In the genomic region with DNA sequence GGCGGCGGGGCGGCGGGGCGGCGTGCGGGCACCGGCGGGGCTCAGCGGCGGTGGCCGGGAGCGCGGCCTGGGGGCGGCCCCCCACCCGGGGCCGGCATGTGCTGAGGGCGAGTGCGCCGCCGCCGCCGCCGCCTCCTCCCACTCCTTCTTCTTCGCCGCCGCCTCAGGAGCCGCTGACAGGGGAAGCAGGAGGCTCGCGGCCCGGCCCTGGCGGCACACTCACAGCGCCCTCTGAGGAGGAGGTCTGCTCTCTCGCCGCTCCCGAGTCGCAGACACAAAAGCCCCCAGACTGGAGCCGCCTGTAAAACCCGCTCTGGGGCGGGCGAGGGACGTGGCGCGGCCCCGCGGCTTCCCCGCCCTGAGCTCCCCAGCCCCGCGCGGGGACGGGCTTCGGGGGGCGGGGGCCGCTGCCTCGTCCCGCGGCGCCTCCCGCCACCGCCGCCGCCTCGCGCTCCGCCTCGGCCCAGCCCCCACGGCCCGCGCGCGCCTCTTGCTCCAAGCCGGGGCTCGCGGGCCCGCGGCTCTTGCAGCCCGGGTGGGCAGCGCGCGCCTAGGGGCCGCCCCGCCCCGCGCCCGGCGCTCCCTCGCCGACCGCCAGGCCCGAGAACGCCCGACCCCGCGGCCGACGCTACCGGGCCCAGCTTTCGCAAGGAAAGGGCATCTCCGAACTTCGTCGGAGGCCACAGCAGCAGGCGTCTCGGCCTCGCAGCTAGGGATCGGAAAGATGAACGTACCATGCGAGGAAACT, we compare ENCODE assay signal across 8 cellular contexts. TPM values are rescaled to one million over a fixed set of nuclear protein-coding genes. Genes with fewer than 3 reads are reported as not detected.
DNase-seq lines count a peak whose midpoint lies in the region; ATAC-seq and TF ChIP-seq lines count a peak whose summit lies in the region.

A gene with protein sequence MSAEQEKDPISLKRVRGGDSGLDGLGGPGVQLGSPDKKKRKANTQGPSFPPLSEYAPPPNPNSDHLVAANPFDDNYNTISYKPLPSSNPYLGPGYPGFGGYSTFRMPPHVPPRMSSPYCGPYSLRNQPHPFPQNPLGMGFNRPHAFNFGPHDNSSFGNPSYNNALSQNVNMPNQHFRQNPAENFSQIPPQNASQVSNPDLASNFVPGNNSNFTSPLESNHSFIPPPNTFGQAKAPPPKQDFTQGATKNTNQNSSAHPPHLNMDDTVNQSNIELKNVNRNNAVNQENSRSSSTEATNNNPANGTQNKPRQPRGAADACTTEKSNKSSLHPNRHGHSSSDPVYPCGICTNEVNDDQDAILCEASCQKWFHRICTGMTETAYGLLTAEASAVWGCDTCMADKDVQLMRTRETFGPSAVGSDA (minus strand): TSS at position 276 of the 748 bp plus-strand sequence. CDS start 462 bp downstream, outside the sequence.

- ATAC-seq in SK-N-SH treated with all-trans-retinoic acid at 6 μM for 48 hours (peak; percentile 81), sciatic nerve (peak; percentile 84), HG03175 (IDR thresholded peaks at IDR 0.05; ENCODE audit: unreplicated experiment) (no peak)

- H3K9me3 ChIP-seq in A673 (ENCODE audit: low read depth, low read length, poor library complexity, severe bottlenecking), result no peaks in the 10 kb centered on the region

- peak within 1 kb of the TSS; percentile 27 for H3K27ac ChIP-seq in A673 (ENCODE audit: low read depth, low read length, poor library complexity, severe bottlenecking)

- H3K27me3 Mint-ChIP-seq in brain, result no peaks in the 10 kb centered on the region

- peaks cover 8% of the 10 kb centered on the region for H3K36me3 Mint-ChIP-seq in brain

- peak within 1 kb of the TSS; percentile 49 for H3K4me3 ChIP-seq in A673 (ENCODE audit: low read depth, low read length, poor library complexity, severe bottlenecking)
- peak within 1 kb of the TSS; percentile 52 for H3K4me3 ChIP-seq in iPS-11a (ENCODE audit: low read depth, low read length)

- peak within 1 kb of the TSS; percentile 84 to 94 (median 91) for H3K27ac Mint-ChIP-seq in brain

- peak; percentile 70 for DNase-seq in A673 (ENCODE audit: low spot score)
- peak; percentile 77 for DNase-seq in GM13977 (ENCODE audit: low spot score)
- peak; percentile 23 for DNase-seq in HPDE6-E6E7 (ENCODE audit: extremely low spot score)
- peak; percentile 71 for DNase-seq in sciatic nerve (ENCODE audit: low spot score)

- TF ChIP-seq CTCF in A673 (conservative IDR thresholded peaks at IDR 0.05; ENCODE audit: low read depth, low read length), result no peak
- TF ChIP-seq CTCF in GM13977 (IDR thresholded peaks at IDR 0.05; ENCODE audit: extremely low read depth, insufficient read depth, missing control alignments), result peak; percentile 16
- no peak for TF ChIP-seq CTCF in brain (conservative IDR thresholded peaks at IDR 0.05)

- peak within 1 kb of the TSS; percentile 82 to 92 (median 87) for H3K4me3 Mint-ChIP-seq in brain

- intact Hi-C loops in A673 (cut with micrococcal nuclease; ENCODE audit: unreplicated experiment), result no loop called here
- intact Hi-C loops in sciatic nerve (cut with DNase I), result no loop called here

- H3K27me3 ChIP-seq in A673 (replicated peaks; ENCODE audit: insufficient read depth, low read depth, low read length, poor library complexity), result peaks cover 42% of the 10 kb centered on the region

- BruUV-seq in A673 (replicated peaks; lab: Mats Ljungman, UMichigan), result no TSS peak

- H3K4me1 ChIP-seq in A673 (ENCODE audit: insufficient read depth, low read length, poor library complexity, severe bottlenecking), result no peaks in the 10 kb centered on the region

- POLR2A ChIA-PET in A673 (lab: Charles Lee; ENCODE audit: low non-redundant PET), result no interaction called here

- CTCF ChIA-PET in A673 (lab: Charles Lee), result no interaction called here

- H3K4me1 Mint-ChIP-seq in brain, result peaks cover 5% of the 10 kb centered on the region

- in situ Hi-C loops in GM13977 (cut with MboI; ENCODE audit: low pct_unique_long_range_greater_than_20kb, low sequenced_read_pairs, unreplicated experiment), result no loop called here

- H3K9me3 Mint-ChIP-seq in brain, result peaks cover 0 to 11% (median 3%) of the 10 kb centered on the region in 5 experiments

- H3K36me3 ChIP-seq in A673 (ENCODE audit: insufficient read depth, low read length, poor library complexity, severe bottlenecking), result no peaks in the 10 kb centered on the region

TF ChIP-seq in SK-N-SH treated with all-trans-retinoic acid at 6 μM for 48 hours, 23 proteins besides CTCF, POLR2A, EP300 and RAD21:
- no peak for TF ChIP-seq PPARA (CRISPR knock-in tag; IDR thresholded peaks at IDR 0.05; ENCODE audit: borderline replicate concordance)
- no peak for TF ChIP-seq ZNF565 (CRISPR knock-in tag; conservative IDR thresholded peaks at IDR 0.05; ENCODE audit: low read depth)
- no peak for TF ChIP-seq TOX (CRISPR knock-in tag; IDR thresholded peaks at IDR 0.05; ENCODE audit: borderline replicate concordance)
- TF ChIP-seq TCF4 (CRISPR knock-in tag; IDR thresholded peaks at IDR 0.05; ENCODE audit: borderline replicate concordance), result no peak
- no peak for TF ChIP-seq CSDC2 (CRISPR knock-in tag; IDR thresholded peaks at IDR 0.05)
- TF ChIP-seq, protein P1, sequence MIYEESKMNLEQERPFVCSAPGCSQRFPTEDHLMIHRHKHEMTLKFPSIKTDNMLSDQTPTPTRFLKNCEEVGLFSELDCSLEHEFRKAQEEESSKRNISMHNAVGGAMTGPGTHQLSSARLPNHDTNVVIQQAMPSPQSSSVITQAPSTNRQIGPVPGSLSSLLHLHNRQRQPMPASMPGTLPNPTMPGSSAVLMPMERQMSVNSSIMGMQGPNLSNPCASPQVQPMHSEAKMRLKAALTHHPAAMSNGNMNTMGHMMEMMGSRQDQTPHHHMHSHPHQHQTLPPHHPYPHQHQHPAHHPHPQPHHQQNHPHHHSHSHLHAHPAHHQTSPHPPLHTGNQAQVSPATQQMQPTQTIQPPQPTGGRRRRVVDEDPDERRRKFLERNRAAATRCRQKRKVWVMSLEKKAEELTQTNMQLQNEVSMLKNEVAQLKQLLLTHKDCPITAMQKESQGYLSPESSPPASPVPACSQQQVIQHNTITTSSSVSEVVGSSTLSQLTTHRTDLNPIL (CRISPR knock-in tag; IDR thresholded peaks at IDR 0.05; ENCODE audit: low read depth), result no peak
- no peak for TF ChIP-seq ZNF8 (CRISPR knock-in tag; IDR thresholded peaks at IDR 0.05)
- TF ChIP-seq GLIS3 (CRISPR knock-in tag; IDR thresholded peaks at IDR 0.05), result no peak
- no peak for TF ChIP-seq ZNF70 (CRISPR knock-in tag; IDR thresholded peaks at IDR 0.05)
- no peak for TF ChIP-seq ZFP3 (CRISPR knock-in tag; IDR thresholded peaks at IDR 0.05)
- no peak for TF ChIP-seq BACH2 (CRISPR knock-in tag; IDR thresholded peaks at IDR 0.05; ENCODE audit: borderline replicate concordance)
- TF ChIP-seq, protein P2, sequence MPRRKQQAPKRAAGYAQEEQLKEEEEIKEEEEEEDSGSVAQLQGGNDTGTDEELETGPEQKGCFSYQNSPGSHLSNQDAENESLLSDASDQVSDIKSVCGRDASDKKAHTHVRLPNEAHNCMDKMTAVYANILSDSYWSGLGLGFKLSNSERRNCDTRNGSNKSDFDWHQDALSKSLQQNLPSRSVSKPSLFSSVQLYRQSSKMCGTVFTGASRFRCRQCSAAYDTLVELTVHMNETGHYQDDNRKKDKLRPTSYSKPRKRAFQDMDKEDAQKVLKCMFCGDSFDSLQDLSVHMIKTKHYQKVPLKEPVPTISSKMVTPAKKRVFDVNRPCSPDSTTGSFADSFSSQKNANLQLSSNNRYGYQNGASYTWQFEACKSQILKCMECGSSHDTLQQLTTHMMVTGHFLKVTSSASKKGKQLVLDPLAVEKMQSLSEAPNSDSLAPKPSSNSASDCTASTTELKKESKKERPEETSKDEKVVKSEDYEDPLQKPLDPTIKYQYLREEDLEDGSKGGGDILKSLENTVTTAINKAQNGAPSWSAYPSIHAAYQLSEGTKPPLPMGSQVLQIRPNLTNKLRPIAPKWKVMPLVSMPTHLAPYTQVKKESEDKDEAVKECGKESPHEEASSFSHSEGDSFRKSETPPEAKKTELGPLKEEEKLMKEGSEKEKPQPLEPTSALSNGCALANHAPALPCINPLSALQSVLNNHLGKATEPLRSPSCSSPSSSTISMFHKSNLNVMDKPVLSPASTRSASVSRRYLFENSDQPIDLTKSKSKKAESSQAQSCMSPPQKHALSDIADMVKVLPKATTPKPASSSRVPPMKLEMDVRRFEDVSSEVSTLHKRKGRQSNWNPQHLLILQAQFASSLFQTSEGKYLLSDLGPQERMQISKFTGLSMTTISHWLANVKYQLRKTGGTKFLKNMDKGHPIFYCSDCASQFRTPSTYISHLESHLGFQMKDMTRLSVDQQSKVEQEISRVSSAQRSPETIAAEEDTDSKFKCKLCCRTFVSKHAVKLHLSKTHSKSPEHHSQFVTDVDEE (CRISPR knock-in tag; IDR thresholded peaks at IDR 0.05), result no peak
- TF ChIP-seq ISL1 (CRISPR knock-in tag; IDR thresholded peaks at IDR 0.05), result no peak
- no peak for TF ChIP-seq OSR1 (CRISPR knock-in tag; IDR thresholded peaks at IDR 0.05)
- TF ChIP-seq SNAI2 (CRISPR knock-in tag; IDR thresholded peaks at IDR 0.05), result no peak
- no peak for TF ChIP-seq ESRRG (CRISPR knock-in tag; IDR thresholded peaks at IDR 0.05)
- TF ChIP-seq, protein P3, sequence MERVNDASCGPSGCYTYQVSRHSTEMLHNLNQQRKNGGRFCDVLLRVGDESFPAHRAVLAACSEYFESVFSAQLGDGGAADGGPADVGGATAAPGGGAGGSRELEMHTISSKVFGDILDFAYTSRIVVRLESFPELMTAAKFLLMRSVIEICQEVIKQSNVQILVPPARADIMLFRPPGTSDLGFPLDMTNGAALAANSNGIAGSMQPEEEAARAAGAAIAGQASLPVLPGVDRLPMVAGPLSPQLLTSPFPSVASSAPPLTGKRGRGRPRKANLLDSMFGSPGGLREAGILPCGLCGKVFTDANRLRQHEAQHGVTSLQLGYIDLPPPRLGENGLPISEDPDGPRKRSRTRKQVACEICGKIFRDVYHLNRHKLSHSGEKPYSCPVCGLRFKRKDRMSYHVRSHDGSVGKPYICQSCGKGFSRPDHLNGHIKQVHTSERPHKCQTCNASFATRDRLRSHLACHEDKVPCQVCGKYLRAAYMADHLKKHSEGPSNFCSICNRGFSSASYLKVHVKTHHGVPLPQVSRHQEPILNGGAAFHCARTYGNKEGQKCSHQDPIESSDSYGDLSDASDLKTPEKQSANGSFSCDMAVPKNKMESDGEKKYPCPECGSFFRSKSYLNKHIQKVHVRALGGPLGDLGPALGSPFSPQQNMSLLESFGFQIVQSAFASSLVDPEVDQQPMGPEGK (CRISPR knock-in tag; IDR thresholded peaks at IDR 0.05; ENCODE audit: borderline replicate concordance), result no peak

RNA-seq across cellular contexts. Expression of the gene that starts here (rescaled TPM):
- total RNA-seq in A673 (2021) (5.7 and 6.8 TPM in 2 replicates), sciatic nerve (15.1 TPM)
- polyA plus RNA-seq in brain (ENCODE audit: insufficient read depth, low read depth, low replicate concordance), result 0.95 TPM

Comparison
In these comparisons a context has a peak if more than half of its experiments do, and no peak if none do; other contexts are left out.
1. DNase-seq: peak in every context shown above with its lines; median percentile 77 in GM13977; 71 in sciatic nerve; 70 in A673; 23 in HPDE6-E6E7.